In genomic region chr9:1429328-1429727, GRCh38 we compare ENCODE assay signal across 11 cellular contexts.
A peak's percentile ranks its signal among the peaks of the same experiment; 100 is the strongest.
DNase-seq lines count a peak whose midpoint lies in the region; ATAC-seq and TF ChIP-seq lines count a peak whose summit lies in the region.
"Had no signal": no experiment of that assay in that cellular context is flagged by ENCODE, and none has a peak within 500 bp of the region (broad histone marks: within the 10 kb centered on the region; RNA-seq: fewer than 3 reads in every experiment).

No MANE protein-coding gene starts in this region.

- no TSS peak for BruUV-seq in Calu3 (replicated peaks; lab: Mats Ljungman, UMichigan)

- H3K4me1 ChIP-seq in mucosa of descending colon (ENCODE audit: low read depth): no peaks in the 10 kb centered on the region

- H3K4me3 Mint-ChIP-seq in brain: no peak overlapping the region
- H3K4me3 Mint-ChIP-seq in Calu3 (ENCODE audit: low read depth, unreplicated experiment): no peak overlapping the region
- H3K4me3 Mint-ChIP-seq: stimulated activated naive B cell treated with anti-CD40 and anti-IgM and Interleukin-4, amounts not matched to agents 10 μg/mL and 1 μg/mL and 100 μg/mL, for 72 hours had no signal

- H3K9me3 Mint-ChIP-seq in brain: peaks cover 0 to 7% (median 5%) of the 10 kb centered on the region in 5 experiments
- H3K9me3 Mint-ChIP-seq in Calu3 (ENCODE audit: low read depth, unreplicated experiment): peaks cover 5% of the 10 kb centered on the region

- H3K27ac Mint-ChIP-seq in brain (peak overlapping the region in 2 of 5 experiments; percentile 5 to 47), Calu3 (ENCODE audit: unreplicated experiment) (no peak overlapping the region)
- H3K27ac Mint-ChIP-seq: stimulated activated naive B cell treated with anti-CD40 and anti-IgM and Interleukin-4, amounts not matched to agents 10 μg/mL and 1 μg/mL and 100 μg/mL, for 72 hours had no signal

- peaks cover 14% of the 10 kb centered on the region for H3K4me1 Mint-ChIP-seq in brain
- no peaks in the 10 kb centered on the region for H3K4me1 Mint-ChIP-seq in Calu3 (ENCODE audit: low read depth, unreplicated experiment)
- H3K4me1 Mint-ChIP-seq: stimulated activated naive B cell treated with anti-CD40 and anti-IgM and Interleukin-4, amounts not matched to agents 10 μg/mL and 1 μg/mL and 100 μg/mL, for 72 hours had no signal

- H3K36me3 Mint-ChIP-seq in brain (no peaks in the 10 kb centered on the region), Calu3 (ENCODE audit: insufficient read depth, unreplicated experiment) (no peaks in the 10 kb centered on the region)
- H3K36me3 Mint-ChIP-seq: stimulated activated naive B cell treated with anti-CD40 and anti-IgM and Interleukin-4, amounts not matched to agents 10 μg/mL and 1 μg/mL and 100 μg/mL, for 72 hours had no signal

- ATAC-seq in mucosa of descending colon (peak; percentile 68), HG02642 (IDR thresholded peaks at IDR 0.05; ENCODE audit: poor library complexity, unreplicated experiment) (no peak), GM18907 (IDR thresholded peaks at IDR 0.05; ENCODE audit: unreplicated experiment) (no peak)
- ATAC-seq: stimulated activated naive B cell treated with anti-CD40 and anti-IgM and Interleukin-4, amounts not matched to agents 10 μg/mL and 1 μg/mL and 100 μg/mL, for 72 hours had no signal

- peak; percentile 50 to 60 for TF ChIP-seq CTCF in brain (conservative IDR thresholded peaks at IDR 0.05)
- no peak for TF ChIP-seq CTCF in mucosa of descending colon (IDR thresholded peaks at IDR 0.05)
- TF ChIP-seq CTCF in Calu3 (IDR thresholded peaks at IDR 0.05; ENCODE audit: unreplicated experiment): no peak

- intact Hi-C loops in mucosa of descending colon (cut with DNase I, micrococcal nuclease): no loop called here
- intact Hi-C loops in Calu3 (cut with micrococcal nuclease; ENCODE audit: unreplicated experiment): no loop called here

- DNase-seq in DMS53 (lab: John Stamatoyannopoulos, UW): peak; percentile 62
- no peak for DNase-seq in DMS53 treated with DMSO at 0.1 percent for 48 hours (lab: John Stamatoyannopoulos, UW; ENCODE audit: unreplicated experiment)
- DNase-seq in HT-29 (ENCODE audit: low spot score): peak; percentile 43
- peak in 2 of 3 donors; percentile 16 to 42 for DNase-seq in mucosa of descending colon
- DNase-seq in Calu3: no peak
- DNase-seq: NCI-H1048; retina; stimulated activated naive B cell treated with anti-CD40 and anti-IgM and Interleukin-4, amounts not matched to agents 10 μg/mL and 1 μg/mL and 100 μg/mL, for 72 hours had no signal

- CTCF ChIA-PET in Calu3 (lab: Charles Lee): no interaction called here

- H3K36me3 ChIP-seq in mucosa of descending colon (ENCODE audit: low read depth): no peaks in the 10 kb centered on the region

- H3K4me3 ChIP-seq in mucosa of descending colon: no peak overlapping the region

- H3K27me3 Mint-ChIP-seq in brain (no peaks in the 10 kb centered on the region), Calu3 (ENCODE audit: unreplicated experiment) (no peaks in the 10 kb centered on the region)

- H3K9me3 ChIP-seq in mucosa of descending colon: no peaks in the 10 kb centered on the region

Comparison
In these comparisons a context has a peak if more than half of its experiments do, and no peak if none do; other contexts are left out.
1. DNase-seq: peak in DMS53 (single experiment), HT-29 (single experiment) and mucosa of descending colon (2 of 3); none in DMS53 treated with DMSO at 0.1 percent for 48 hours (single experiment) and Calu3 (single experiment).
2. CTCF ChIP-seq: peak in brain (2 of 2); none in mucosa of descending colon (single experiment) and Calu3 (single experiment).